1 cellular context compared by ENCODE assay signal in the genomic region with DNA sequence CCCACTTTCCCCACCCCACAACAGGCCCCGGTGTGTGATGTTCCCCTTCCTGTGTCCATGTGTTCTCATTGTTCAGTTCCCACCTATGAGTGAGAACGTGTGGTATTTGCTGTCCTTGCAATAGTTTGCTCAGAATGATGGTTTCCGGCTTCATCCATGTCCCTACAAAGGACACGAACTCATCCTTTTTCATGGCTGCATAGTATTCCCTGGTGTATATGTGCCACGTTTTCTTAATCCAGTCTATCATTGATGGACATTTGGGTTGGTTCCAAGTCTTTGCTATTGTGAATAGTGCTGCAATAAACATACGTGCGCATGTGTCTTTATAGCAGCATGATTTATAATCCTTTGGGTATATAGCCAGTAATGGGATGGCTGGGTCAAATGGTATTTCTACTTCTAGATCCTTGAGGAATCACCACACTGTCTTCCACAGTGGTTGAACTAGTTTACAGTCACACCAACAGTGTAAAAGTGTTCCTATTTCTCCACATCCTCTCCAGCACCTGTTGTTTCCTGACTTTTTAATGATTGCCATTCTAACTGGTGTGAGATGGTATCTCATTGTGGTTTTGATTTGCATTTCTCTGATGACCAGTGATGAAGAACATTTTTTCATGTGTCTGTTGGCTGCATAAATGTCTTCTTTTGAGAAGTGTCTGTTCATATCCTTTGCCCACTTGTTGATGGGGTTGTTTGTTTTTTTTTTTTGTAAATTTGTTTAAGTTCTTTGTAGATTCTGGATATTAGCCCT.
TF ChIP-seq lines count a peak whose summit lies in the region.

No MANE protein-coding gene starts in this region.

TF ChIP-seq in HEK293, 187 proteins besides CTCF, POLR2A, EP300 and RAD21 (continued from another document):
- TF ChIP-seq, protein P1, sequence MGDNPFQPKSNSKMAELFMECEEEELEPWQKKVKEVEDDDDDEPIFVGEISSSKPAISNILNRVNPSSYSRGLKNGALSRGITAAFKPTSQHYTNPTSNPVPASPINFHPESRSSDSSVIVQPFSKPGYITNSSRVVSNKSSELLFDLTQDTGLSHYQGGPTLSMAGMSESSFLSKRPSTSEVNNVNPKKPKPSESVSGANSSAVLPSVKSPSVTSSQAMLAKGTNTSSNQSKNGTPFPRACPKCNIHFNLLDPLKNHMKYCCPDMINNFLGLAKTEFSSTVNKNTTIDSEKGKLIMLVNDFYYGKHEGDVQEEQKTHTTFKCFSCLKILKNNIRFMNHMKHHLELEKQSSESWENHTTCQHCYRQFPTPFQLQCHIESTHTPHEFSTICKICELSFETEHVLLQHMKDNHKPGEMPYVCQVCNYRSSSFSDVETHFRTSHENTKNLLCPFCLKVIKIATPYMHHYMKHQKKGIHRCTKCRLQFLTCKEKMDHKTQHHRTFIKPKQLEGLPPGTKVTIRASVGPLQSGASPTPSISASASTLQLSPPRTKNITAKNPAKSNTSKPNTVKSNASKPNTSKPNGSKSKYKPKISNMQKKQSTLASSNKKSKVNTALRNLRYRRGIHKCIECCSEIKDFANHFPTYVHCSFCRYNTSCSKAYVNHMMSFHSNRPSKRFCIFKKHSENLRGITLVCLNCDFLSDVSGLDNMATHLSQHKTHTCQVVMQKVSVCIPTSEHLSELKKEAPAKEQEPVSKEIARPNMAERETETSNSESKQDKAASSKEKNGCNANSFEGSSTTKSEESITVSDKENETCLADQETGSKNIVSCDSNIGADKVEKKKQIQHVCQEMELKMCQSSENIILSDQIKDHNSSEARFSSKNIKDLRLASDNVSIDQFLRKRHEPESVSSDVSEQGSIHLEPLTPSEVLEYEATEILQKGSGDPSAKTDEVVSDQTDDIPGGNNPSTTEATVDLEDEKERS (tag by site-specific recombination; IDR thresholded peaks at IDR 0.05), result peak; percentile 90; the same call in 1 of the 2 replicates
- TF ChIP-seq ZNF146 (tag by site-specific recombination; IDR thresholded peaks at IDR 0.05), result peak; percentile 99
